14 cellular contexts compared by ENCODE assay signal in genomic region chr6:66226099-66226498, GRCh38.
A peak's percentile ranks its signal among the peaks of the same experiment; 100 is the strongest.
DNase-seq lines count a peak whose midpoint lies in the region; ATAC-seq and TF ChIP-seq lines count a peak whose summit lies in the region.
"Had no signal": no experiment of that assay in that cellular context is flagged by ENCODE, and none has a peak within 500 bp of the region (broad histone marks: within the 10 kb centered on the region; RNA-seq: fewer than 3 reads in every experiment).

No MANE protein-coding gene starts in this region.

- 29 to 45% methylated on average over 2 of the region's 2 CpGs for WGBS in heart right ventricle, 2 donors
- WGBS in ovary, 3 donors, result 54 to 70% (median 67%) methylated on average over 2 of the region's 2 CpGs

- TF ChIP-seq CTCF in heart right ventricle (IDR thresholded peaks at IDR 0.05) (no peak), nephron progenitor cell (IDR thresholded peaks at IDR 0.05) (no peak), ovary (IDR thresholded peaks at IDR 0.05) (no peak)

- H3K36me3 Mint-ChIP-seq in nephron progenitor cell (ENCODE audit: low read depth), result no peaks in the 10 kb centered on the region
- H3K36me3 Mint-ChIP-seq: immature natural killer cell had no signal

- intact Hi-C loops in heart right ventricle (cut with DNase I), result no loop called here
- intact Hi-C loops in ovary (cut with DNase I), result no loop called here

- peak overlapping the region in 3 of 10 donors; percentile 4 to 49 (median 43) for H3K27ac ChIP-seq in heart right ventricle
- H3K27ac ChIP-seq in ovary, result no peak overlapping the region
- H3K27ac ChIP-seq: prostate gland, vagina had no signal

- no peak overlapping the region for H3K4me3 Mint-ChIP-seq in nephron progenitor cell
- H3K4me3 Mint-ChIP-seq: activated T-cell treated with anti-CD3 and anti-CD28 coated beads, Interleukin-2, amount 50 U/mL, for 4 hours; immature natural killer cell had no signal

- H3K9me3 Mint-ChIP-seq in nephron progenitor cell, result no peaks in the 10 kb centered on the region

- no peak overlapping the region for H3K27ac Mint-ChIP-seq in nephron progenitor cell
- H3K27ac Mint-ChIP-seq: immature natural killer cell had no signal

- H3K9me3 ChIP-seq in heart right ventricle, result no peaks in the 10 kb centered on the region
- no peaks in the 10 kb centered on the region for H3K9me3 ChIP-seq in ovary
- H3K9me3 ChIP-seq: prostate gland, vagina had no signal

- H3K4me3 ChIP-seq in heart right ventricle, result no peak overlapping the region
- H3K4me3 ChIP-seq in ovary, result no peak overlapping the region
- H3K4me3 ChIP-seq: mucosa of descending colon, prostate gland, vagina had no signal

- ATAC-seq in heart right ventricle, result peak in 5 of 8 donors; percentile 39 to 79 (median 62)
- ATAC-seq in HG03108 (IDR thresholded peaks at IDR 0.05; ENCODE audit: unreplicated experiment), result no peak
- no peak for ATAC-seq in HG03196 (IDR thresholded peaks at IDR 0.05; ENCODE audit: unreplicated experiment)
- ATAC-seq: activated T-cell treated with anti-CD3 and anti-CD28 coated beads, Interleukin-2, amount 50 U/mL, for 4 hours; mucosa of descending colon had no signal

- H3K36me3 ChIP-seq in heart right ventricle, result no peaks in the 10 kb centered on the region
- no peaks in the 10 kb centered on the region for H3K36me3 ChIP-seq in ovary
- H3K36me3 ChIP-seq: prostate gland, vagina had no signal

- H3K4me1 ChIP-seq in heart right ventricle (no peaks in the 10 kb centered on the region), ovary (ENCODE audit: insufficient read depth) (no peaks in the 10 kb centered on the region)
- H3K4me1 ChIP-seq: prostate gland, vagina had no signal

- TF ChIP-seq EP300 in ovary (IDR thresholded peaks at IDR 0.05), result no peak

- H3K27me3 ChIP-seq in heart right ventricle, result no peaks in the 10 kb centered on the region
- H3K27me3 ChIP-seq in ovary, result no peaks in the 10 kb centered on the region
- H3K27me3 ChIP-seq: vagina had no signal

- TF ChIP-seq POLR2A in ovary (IDR thresholded peaks at IDR 0.05), result no peak

- H3K27me3 Mint-ChIP-seq in nephron progenitor cell (ENCODE audit: low read depth, poor library complexity), result no peaks in the 10 kb centered on the region

- DNase-seq in AG08396 (ENCODE audit: low spot score) (peak; percentile 5), GM04504 (ENCODE audit: low read depth) (peak; percentile 1), NCI-H69 (lab: John Stamatoyannopoulos, UW) (peak; percentile 98), heart right ventricle (no peak), nephron progenitor cell (no peak), ovary (no peak)
- DNase-seq: activated T-cell treated with anti-CD3 and anti-CD28 coated beads, Interleukin-2, amount 50 U/mL, for 4 hours; dermis blood vessel endothelial cell; immature natural killer cell; mucosa of descending colon had no signal

- no peaks in the 10 kb centered on the region for H3K4me1 Mint-ChIP-seq in nephron progenitor cell
- H3K4me1 Mint-ChIP-seq: immature natural killer cell had no signal

Comparison
In these comparisons a context has a peak if more than half of its experiments do, and no peak if none do; other contexts are left out.
1. DNase-seq: peak in AG08396 (single experiment), GM04504 (single experiment) and NCI-H69 (single experiment); none in heart right ventricle (0 of 2), nephron progenitor cell (single experiment) and ovary (0 of 5).
2. ATAC-seq: peak in heart right ventricle (5 of 8); none in HG03108 (single experiment) and HG03196 (single experiment).